Comparison of ENCODE assay signal across 18 cellular contexts in genomic region chr16:3810198-3810664, GRCh38.
DNase-seq lines count a peak whose midpoint lies in the region; ATAC-seq and TF ChIP-seq lines count a peak whose summit lies in the region.
"Had no signal": no experiment of that assay in that cellular context is flagged by ENCODE, and none has a peak within 500 bp of the region (broad histone marks: within the 10 kb centered on the region; RNA-seq: fewer than 3 reads in every experiment).

No MANE protein-coding gene starts in this region.

- peaks cover 28 to 95% (median 72%) of the 10 kb centered on the region in 4 donors for H3K4me1 Mint-ChIP-seq in CD4-positive, CD25-positive, alpha-beta regulatory T cell
- H3K4me1 Mint-ChIP-seq in CD8-positive, alpha-beta T cell (ENCODE audit: low read depth) = peaks cover 87% of the 10 kb centered on the region
- H3K4me1 Mint-ChIP-seq in IgD-negative memory B cell = peaks cover 40 to 72% (median 54%) of the 10 kb centered on the region in 3 donors

- no peak for TF ChIP-seq CTCF in CD8-positive, alpha-beta T cell (IDR thresholded peaks at IDR 0.05)

- H3K4me3 ChIP-seq in CD4-positive, CD25-positive, alpha-beta regulatory T cell (ENCODE audit: low read depth, low read length) = no peak overlapping the region
- H3K4me3 ChIP-seq in CD8-positive, alpha-beta T cell (ENCODE audit: low read depth, low read length) = no peak overlapping the region
- peak overlapping the region; percentile 10; the same call in 1 of the 2 replicates for H3K4me3 ChIP-seq in iPS-20b (ENCODE audit: low read length)
- H3K4me3 ChIP-seq: thyroid gland had no signal

- peak overlapping the region in 1 of 4 donors; percentile 13 for H3K4me3 Mint-ChIP-seq in CD4-positive, CD25-positive, alpha-beta regulatory T cell
- H3K4me3 Mint-ChIP-seq in CD8-positive, alpha-beta T cell = no peak overlapping the region
- peak overlapping the region in 1 of 4 donors; percentile 17 for H3K4me3 Mint-ChIP-seq in IgD-negative memory B cell
- H3K4me3 Mint-ChIP-seq: activated T-helper 1 cell treated with anti-CD3 and anti-CD28 coated beads, Interleukin-12 subunit alpha, Interleukin-12 subunit beta, Interleukin-2, Interleukin-4 antibody, amounts not matched to agents 30 ng/mL and 10 ng/mL and 1 ng/mL, durations not matched to agents 14 hours and 24 hours and 36 hours had no signal

- peaks cover 35% of the 10 kb centered on the region for H3K36me3 ChIP-seq in CD4-positive, CD25-positive, alpha-beta regulatory T cell (ENCODE audit: control insufficient read depth, insufficient read depth, low read length)
- H3K36me3 ChIP-seq in CD8-positive, alpha-beta T cell (ENCODE audit: insufficient read depth, low read length) = peaks cover 13% of the 10 kb centered on the region
- peaks cover 35% of the 10 kb centered on the region for H3K36me3 ChIP-seq in iPS-20b (ENCODE audit: insufficient read depth, low read depth, low read length)

- H3K27ac ChIP-seq in CD4-positive, CD25-positive, alpha-beta regulatory T cell (ENCODE audit: insufficient read depth, low read length, poor library complexity, severe bottlenecking) = no peak overlapping the region
- H3K27ac ChIP-seq in CD8-positive, alpha-beta T cell (ENCODE audit: low read depth, low read length) = no peak overlapping the region
- H3K27ac ChIP-seq in iPS-20b (ENCODE audit: low read length) = peak overlapping the region; percentile 26
- H3K27ac ChIP-seq: foreskin keratinocyte, KMS-11, thyroid gland had no signal

- H3K9ac ChIP-seq in iPS-20b (ENCODE audit: low read depth, low read length) = no peak overlapping the region
- H3K9ac ChIP-seq: KMS-11 had no signal

- no peaks in the 10 kb centered on the region for H3K27me3 Mint-ChIP-seq in CD4-positive, CD25-positive, alpha-beta regulatory T cell
- no peaks in the 10 kb centered on the region for H3K27me3 Mint-ChIP-seq in CD8-positive, alpha-beta T cell (ENCODE audit: low read depth)
- H3K27me3 Mint-ChIP-seq in IgD-negative memory B cell = no peaks in the 10 kb centered on the region

- POLR2A ChIA-PET in CD8-positive, alpha-beta T cell (lab: Charles Lee) = no interaction called here

- no peaks in the 10 kb centered on the region for H3K9me3 Mint-ChIP-seq in CD4-positive, CD25-positive, alpha-beta regulatory T cell
- H3K9me3 Mint-ChIP-seq in CD8-positive, alpha-beta T cell = no peaks in the 10 kb centered on the region
- H3K9me3 Mint-ChIP-seq in IgD-negative memory B cell = no peaks in the 10 kb centered on the region
- H3K9me3 Mint-ChIP-seq: activated T-helper 1 cell treated with anti-CD3 and anti-CD28 coated beads, Interleukin-12 subunit alpha, Interleukin-12 subunit beta, Interleukin-2, Interleukin-4 antibody, amounts not matched to agents 30 ng/mL and 10 ng/mL and 1 ng/mL, durations not matched to agents 14 hours and 24 hours and 36 hours had no signal

- H3K27me3 ChIP-seq in CD4-positive, CD25-positive, alpha-beta regulatory T cell (ENCODE audit: control insufficient read depth, insufficient read depth, low read length) = no peaks in the 10 kb centered on the region
- no peaks in the 10 kb centered on the region for H3K27me3 ChIP-seq in CD8-positive, alpha-beta T cell (ENCODE audit: insufficient read depth, low read length)
- H3K27me3 ChIP-seq in iPS-20b (ENCODE audit: insufficient read depth, low read length) = no peaks in the 10 kb centered on the region
- H3K27me3 ChIP-seq: foreskin keratinocyte, thyroid gland had no signal

- no peak for ATAC-seq in CD4-positive, CD25-positive, alpha-beta regulatory T cell (ENCODE audit: low read depth in 2 of 2)
- no peak for ATAC-seq in CD8-positive, alpha-beta T cell
- no peak for ATAC-seq in GM19463 (IDR thresholded peaks at IDR 0.05; ENCODE audit: unreplicated experiment)
- ATAC-seq: foreskin keratinocyte had no signal

- CTCF ChIA-PET in CD8-positive, alpha-beta T cell (lab: Charles Lee) = interaction anchor here (0.8 kb wide), 1 partner anchor 100 kb away, joined by 3 read pairs; no protein-coding TSS in a partner anchor

- H3K36me3 Mint-ChIP-seq in CD4-positive, CD25-positive, alpha-beta regulatory T cell = peaks cover 33% of the 10 kb centered on the region
- peaks cover 53% of the 10 kb centered on the region for H3K36me3 Mint-ChIP-seq in CD8-positive, alpha-beta T cell
- H3K36me3 Mint-ChIP-seq in IgD-negative memory B cell = peaks cover 10% of the 10 kb centered on the region

- H3K27ac Mint-ChIP-seq in CD4-positive, CD25-positive, alpha-beta regulatory T cell = peak overlapping the region in 2 of 3 donors; percentile 60 to 91
- H3K27ac Mint-ChIP-seq in CD8-positive, alpha-beta T cell = peak overlapping the region; percentile 28
- peak overlapping the region in 2 of 3 donors; percentile 14 to 67 for H3K27ac Mint-ChIP-seq in IgD-negative memory B cell

- intact Hi-C loops in CD8-positive, alpha-beta T cell (cut with DNase I, micrococcal nuclease) = no loop called here

- DNase-seq in CD4-positive, CD25-positive, alpha-beta regulatory T cell = no peak
- no peak for DNase-seq in CD8-positive, alpha-beta T cell
- no peak for DNase-seq in NCI-H2196 treated with DMSO at 0.1 percent for 48 hours (lab: John Stamatoyannopoulos, UW; ENCODE audit: unreplicated experiment)
- DNase-seq in AG08395 (ENCODE audit: low spot score) = no peak
- DNase-seq in T-helper 9 cell = no peak
- DNase-seq: activated CD4-positive, CD25-positive, alpha-beta regulatory T cell; GOT3; NCI-H2081 treated with DMSO at 0.1 percent for 48 hours; NCI-H524; posterior cingulate gyrus; Right ventricle myocardium superior; thyroid gland had no signal

- H3K9me3 ChIP-seq in CD4-positive, CD25-positive, alpha-beta regulatory T cell (ENCODE audit: control insufficient read depth in 2 of 2, low read length in 2 of 2) = no peaks in the 10 kb centered on the region
- H3K9me3 ChIP-seq in CD8-positive, alpha-beta T cell (ENCODE audit: low read length) = no peaks in the 10 kb centered on the region
- H3K9me3 ChIP-seq in iPS-20b (ENCODE audit: insufficient read depth, low read depth, low read length) = no peaks in the 10 kb centered on the region
- H3K9me3 ChIP-seq: thyroid gland had no signal

- peaks cover 39% of the 10 kb centered on the region for H3K4me1 ChIP-seq in CD4-positive, CD25-positive, alpha-beta regulatory T cell (ENCODE audit: control insufficient read depth, insufficient read depth, low read length, poor library complexity, severe bottlenecking)
- H3K4me1 ChIP-seq in CD8-positive, alpha-beta T cell (ENCODE audit: insufficient read depth, low read length) = peaks cover 69% of the 10 kb centered on the region
- H3K4me1 ChIP-seq in iPS-20b (ENCODE audit: insufficient read depth, low read length) = peaks cover 18% of the 10 kb centered on the region; the same call in 1 of the 2 replicates
- H3K4me1 ChIP-seq: foreskin keratinocyte had no signal
